1 cellular context compared by ENCODE assay signal in genomic region chr4:135382280-135382679, GRCh38.
TF ChIP-seq lines count a peak whose summit lies in the region.

No MANE protein-coding gene starts in this region.

TF ChIP-seq in GM12878, 131 proteins besides CTCF, POLR2A, EP300 and RAD21 (continued from another document):
- no peak for TF ChIP-seq ZNF687 (IDR thresholded peaks at IDR 0.05)
- TF ChIP-seq, protein P1, sequence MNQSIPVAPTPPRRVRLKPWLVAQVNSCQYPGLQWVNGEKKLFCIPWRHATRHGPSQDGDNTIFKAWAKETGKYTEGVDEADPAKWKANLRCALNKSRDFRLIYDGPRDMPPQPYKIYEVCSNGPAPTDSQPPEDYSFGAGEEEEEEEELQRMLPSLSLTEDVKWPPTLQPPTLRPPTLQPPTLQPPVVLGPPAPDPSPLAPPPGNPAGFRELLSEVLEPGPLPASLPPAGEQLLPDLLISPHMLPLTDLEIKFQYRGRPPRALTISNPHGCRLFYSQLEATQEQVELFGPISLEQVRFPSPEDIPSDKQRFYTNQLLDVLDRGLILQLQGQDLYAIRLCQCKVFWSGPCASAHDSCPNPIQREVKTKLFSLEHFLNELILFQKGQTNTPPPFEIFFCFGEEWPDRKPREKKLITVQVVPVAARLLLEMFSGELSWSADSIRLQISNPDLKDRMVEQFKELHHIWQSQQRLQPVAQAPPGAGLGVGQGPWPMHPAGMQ (IDR thresholded peaks at IDR 0.05; ENCODE audit: borderline replicate concordance) = no peak
- TF ChIP-seq ATF3 (IDR thresholded peaks at IDR 0.05; ENCODE audit: borderline replicate concordance, extremely low read depth, low read depth, low read length) = no peak
- TF ChIP-seq, protein P2, sequence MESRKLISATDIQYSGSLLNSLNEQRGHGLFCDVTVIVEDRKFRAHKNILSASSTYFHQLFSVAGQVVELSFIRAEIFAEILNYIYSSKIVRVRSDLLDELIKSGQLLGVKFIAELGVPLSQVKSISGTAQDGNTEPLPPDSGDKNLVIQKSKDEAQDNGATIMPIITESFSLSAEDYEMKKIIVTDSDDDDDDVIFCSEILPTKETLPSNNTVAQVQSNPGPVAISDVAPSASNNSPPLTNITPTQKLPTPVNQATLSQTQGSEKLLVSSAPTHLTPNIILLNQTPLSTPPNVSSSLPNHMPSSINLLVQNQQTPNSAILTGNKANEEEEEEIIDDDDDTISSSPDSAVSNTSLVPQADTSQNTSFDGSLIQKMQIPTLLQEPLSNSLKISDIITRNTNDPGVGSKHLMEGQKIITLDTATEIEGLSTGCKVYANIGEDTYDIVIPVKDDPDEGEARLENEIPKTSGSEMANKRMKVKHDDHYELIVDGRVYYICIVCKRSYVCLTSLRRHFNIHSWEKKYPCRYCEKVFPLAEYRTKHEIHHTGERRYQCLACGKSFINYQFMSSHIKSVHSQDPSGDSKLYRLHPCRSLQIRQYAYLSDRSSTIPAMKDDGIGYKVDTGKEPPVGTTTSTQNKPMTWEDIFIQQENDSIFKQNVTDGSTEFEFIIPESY (IDR thresholded peaks at IDR 0.05) = no peak
- TF ChIP-seq IKZF2 (IDR thresholded peaks at IDR 0.05) = no peak
- TF ChIP-seq CBX3 (IDR thresholded peaks at IDR 0.05; ENCODE audit: borderline replicate concordance, low read depth) = no peak
